Comparison of ENCODE assay signal across 26 cellular contexts in genomic region chr4:125582302-125582701, GRCh38.
DNase-seq lines count a peak whose midpoint lies in the region; ATAC-seq and TF ChIP-seq lines count a peak whose summit lies in the region.
"Had no signal": no experiment of that assay in that cellular context is flagged by ENCODE, and none has a peak within 500 bp of the region (broad histone marks: within the 10 kb centered on the region; RNA-seq: fewer than 3 reads in every experiment).

No MANE protein-coding gene starts in this region.

- DNase-seq in HFFc6 = peak; percentile 4
- peak; percentile 6 for DNase-seq in astrocyte of the spinal cord (ENCODE audit: low read depth, low spot score)
- DNase-seq in foreskin keratinocyte = peak; percentile 5 to 32
- DNase-seq in H4 (ENCODE audit: low spot score) = no peak
- DNase-seq in KBM-7 = no peak
- DNase-seq: activated CD4-positive, alpha-beta T cell treated with anti-CD3 and anti-CD28 coated beads, Interleukin-2, amount 10 ng/mL, durations not matched to agents 7 days and 5 days; body of pancreas; CD4-positive, alpha-beta memory T cell; endodermal cell; immature natural killer cell; NCI-H1105 treated with DMSO at 0.1 percent for 48 hours; NCI-H2081 treated with DMSO at 0.1 percent for 48 hours; NCI-H510A treated with DMSO at 0.1 percent for 48 hours; Peyer's patch; posterior cingulate gyrus; uterus had no signal

- TF ChIP-seq CTCF in HFFc6 (IDR thresholded peaks at IDR 0.05) = no peak
- TF ChIP-seq CTCF in astrocyte of the spinal cord (IDR thresholded peaks at IDR 0.05; ENCODE audit: low read depth, low read length) = no peak
- no peak for TF ChIP-seq CTCF in foreskin keratinocyte (conservative IDR thresholded peaks at IDR 0.05)

- H3K4me1 Mint-ChIP-seq in HFFc6 (ENCODE audit: low read depth) = peaks cover 22% of the 10 kb centered on the region
- H3K4me1 Mint-ChIP-seq: activated CD4-positive, alpha-beta T cell treated with anti-CD3 and anti-CD28 coated beads, Interleukin-2, amount 10 ng/mL, durations not matched to agents 7 days and 5 days; CD4-positive, alpha-beta memory T cell; endodermal cell; stimulated activated memory B cell treated with anti-CD40 and anti-IgM and Interleukin-4, amounts not matched to agents 10 μg/mL and 1 μg/mL and 100 μg/mL, for 72 hours had no signal

- H3K27ac ChIP-seq in foreskin keratinocyte = no peak overlapping the region
- H3K27ac ChIP-seq: body of pancreas, coronary artery, Peyer's patch, SJSA1, skin epidermis, suprapubic skin, uterus had no signal

- H3K36me3 Mint-ChIP-seq in HFFc6 (ENCODE audit: low read depth) = no peaks in the 10 kb centered on the region
- H3K36me3 Mint-ChIP-seq: activated naive CD8-positive, alpha-beta T cell; CD4-positive, alpha-beta memory T cell; immature natural killer cell; stimulated activated memory B cell treated with anti-CD40 and anti-IgM and Interleukin-4, amounts not matched to agents 10 μg/mL and 1 μg/mL and 100 μg/mL, for 72 hours had no signal

- peaks cover 4% of the 10 kb centered on the region for H3K4me1 ChIP-seq in foreskin keratinocyte
- H3K4me1 ChIP-seq: body of pancreas, Peyer's patch, suprapubic skin, uterus had no signal

- no peak overlapping the region for H3K4me3 ChIP-seq in astrocyte of the spinal cord (ENCODE audit: low read depth, low read length)
- H3K4me3 ChIP-seq: body of pancreas, coronary artery, GM12878, Peyer's patch, SJSA1, skin epidermis, suprapubic skin, uterus had no signal

- H3K27me3 ChIP-seq in foreskin keratinocyte = no peaks in the 10 kb centered on the region
- H3K27me3 ChIP-seq: body of pancreas, Peyer's patch, SJSA1, suprapubic skin, uterus had no signal

- in situ Hi-C loops in astrocyte of the spinal cord (cut with HindIII; ENCODE audit: low sequenced_read_pairs) (no loop called here), KBM-7 (cut with MboI; ENCODE audit: low pct_unique_long_range_greater_than_20kb, low sequenced_read_pairs) (no loop called here)

- H3K4me3 Mint-ChIP-seq in HFFc6 = peak overlapping the region; percentile 14; the same call in 1 of the 2 replicates
- H3K4me3 Mint-ChIP-seq: activated CD4-positive, alpha-beta T cell treated with anti-CD3 and anti-CD28 coated beads, Interleukin-2, amount 10 ng/mL, durations not matched to agents 7 days and 5 days; activated naive CD8-positive, alpha-beta T cell; CD4-positive, alpha-beta memory T cell; endodermal cell; immature natural killer cell; stimulated activated memory B cell treated with anti-CD40 and anti-IgM and Interleukin-4, amounts not matched to agents 10 μg/mL and 1 μg/mL and 100 μg/mL, for 72 hours; T-helper 1 cell treated with Interleukin-12 subunit alpha and Interleukin-12 subunit beta and Interleukin-4 antibody, amounts not matched to agents 30 μg/mL and 1 μg/mL, for 36 hours had no signal

- no peaks in the 10 kb centered on the region for H3K27me3 Mint-ChIP-seq in HFFc6 (ENCODE audit: insufficient read depth)
- H3K27me3 Mint-ChIP-seq: activated CD4-positive, alpha-beta T cell treated with anti-CD3 and anti-CD28 coated beads, Interleukin-2, amount 10 ng/mL, durations not matched to agents 7 days and 5 days; activated naive CD8-positive, alpha-beta T cell; CD4-positive, alpha-beta memory T cell; stimulated activated memory B cell treated with anti-CD40 and anti-IgM and Interleukin-4, amounts not matched to agents 10 μg/mL and 1 μg/mL and 100 μg/mL, for 72 hours had no signal

- peak overlapping the region; percentile 24; the same call in 1 of the 2 replicates for H3K27ac Mint-ChIP-seq in HFFc6
- H3K27ac Mint-ChIP-seq: activated CD4-positive, alpha-beta T cell treated with anti-CD3 and anti-CD28 coated beads, Interleukin-2, amount 10 ng/mL, durations not matched to agents 7 days and 5 days; activated naive CD8-positive, alpha-beta T cell; CD4-positive, alpha-beta memory T cell; endodermal cell; immature natural killer cell; stimulated activated memory B cell treated with anti-CD40 and anti-IgM and Interleukin-4, amounts not matched to agents 10 μg/mL and 1 μg/mL and 100 μg/mL, for 72 hours; T-helper 1 cell treated with Interleukin-12 subunit alpha and Interleukin-12 subunit beta and Interleukin-4 antibody, amounts not matched to agents 30 μg/mL and 1 μg/mL, for 36 hours had no signal

- ATAC-seq in foreskin keratinocyte (no peak), GM21381 (IDR thresholded peaks at IDR 0.05; ENCODE audit: unreplicated experiment) (no peak), GM19397 (IDR thresholded peaks at IDR 0.05; ENCODE audit: unreplicated experiment) (no peak)
- ATAC-seq: body of pancreas; GM12878; stimulated activated memory B cell treated with anti-CD40 and anti-IgM and Interleukin-4, amounts not matched to agents 10 μg/mL and 1 μg/mL and 100 μg/mL, for 72 hours had no signal

- H3K9me3 Mint-ChIP-seq in HFFc6 = no peaks in the 10 kb centered on the region
- H3K9me3 Mint-ChIP-seq: activated CD4-positive, alpha-beta T cell treated with anti-CD3 and anti-CD28 coated beads, Interleukin-2, amount 10 ng/mL, durations not matched to agents 7 days and 5 days; endodermal cell; stimulated activated memory B cell treated with anti-CD40 and anti-IgM and Interleukin-4, amounts not matched to agents 10 μg/mL and 1 μg/mL and 100 μg/mL, for 72 hours; T-helper 1 cell treated with Interleukin-12 subunit alpha and Interleukin-12 subunit beta and Interleukin-4 antibody, amounts not matched to agents 30 μg/mL and 1 μg/mL, for 36 hours had no signal

Comparison
In these comparisons a context has a peak if more than half of its experiments do, and no peak if none do; other contexts are left out.
1. DNase-seq: peak in HFFc6 (single experiment), astrocyte of the spinal cord (single experiment) and foreskin keratinocyte (2 of 2); none in H4 (single experiment) and KBM-7 (single experiment).